ENCODE assay signal across 13 cellular contexts in genomic region chr2:232442341-232442895, GRCh38. TPM values are rescaled to one million over a fixed set of nuclear protein-coding genes. Genes with fewer than 3 reads are reported as not detected.
A peak's percentile ranks its signal among the peaks of the same experiment; 100 is the strongest.
DNase-seq lines count a peak whose midpoint lies in the region; ATAC-seq and TF ChIP-seq lines count a peak whose summit lies in the region.
"Not testable (repeated sequence)": the region's sequence is repeated elsewhere in the genome, so short reads cannot be mapped to it uniquely, and the experiment has no call there.
"Had no signal": no experiment of that assay in that cellular context is flagged by ENCODE, and none has a peak within 500 bp of the region (broad histone marks: within the 10 kb centered on the region; RNA-seq: fewer than 3 reads in every experiment).

No MANE protein-coding gene starts in this region.

- H3K9me3 ChIP-seq in hepatocyte (ENCODE audit: low read depth); psoas muscle: not testable (repeated sequence)

- H3K9me2 ChIP-seq in hepatocyte (replicated peaks; ENCODE audit: insufficient read depth) = not testable (repeated sequence)

- not testable (repeated sequence) for H2AFZ ChIP-seq in hepatocyte

- H3K27ac ChIP-seq in hepatocyte, psoas muscle: not testable (repeated sequence)

- intact Hi-C loops in cardiac septum (cut with DNase I) = not testable (repeated sequence)
- intact Hi-C loops in psoas muscle (cut with DNase I) = loop anchor here in 1 of 2 donors (5.0 kb wide), 1 partner anchor 535 kb away; no protein-coding TSS in a partner anchor

- H3K27me3 ChIP-seq in hepatocyte; psoas muscle (ENCODE audit: insufficient read depth in 3 of 3, low read length in 2 of 3): not testable (repeated sequence)

- H3K4me3 ChIP-seq in hepatocyte, psoas muscle: not testable (repeated sequence)

- peak in 3 of 4 donors; percentile 17 to 43 (median 39) for ATAC-seq in psoas muscle

- not testable (repeated sequence) for H3K4me1 ChIP-seq in hepatocyte (ENCODE audit: insufficient read depth); psoas muscle

- not testable (repeated sequence) for TF ChIP-seq CTCF in hepatocyte (IDR thresholded peaks at IDR 0.05; ENCODE audit: poor library complexity); psoas muscle (IDR thresholded peaks at IDR 0.05)

- not testable (repeated sequence) for H4K20me1 ChIP-seq in hepatocyte (ENCODE audit: insufficient read depth, poor library complexity, severe bottlenecking)

- not testable (repeated sequence) for H3K79me2 ChIP-seq in hepatocyte

- not testable (repeated sequence) for H3K36me3 ChIP-seq in hepatocyte (replicated peaks; ENCODE audit: insufficient read depth, low read depth); psoas muscle (ENCODE audit: insufficient read depth in 1 of 2, low read depth in 1 of 2)

- DNase-seq in LHCN-M2 (ENCODE audit: low read depth) (peak; percentile 8), cardiac septum (ENCODE audit: low spot score) (peak; percentile 50), hepatocyte (ENCODE audit: low spot score) (peak; percentile 2), left kidney (ENCODE audit: low read depth, low spot score) (peak; percentile 30), mesenteric fat pad (ENCODE audit: low spot score) (peak; percentile 65), psoas muscle (peak in 1 of 2 donors; percentile 41)

- not testable (repeated sequence) for H3K4me2 ChIP-seq in hepatocyte

- WGBS in hepatocyte (ENCODE audit: low lambda C conversion rate, missing lambda C conversion rate) = 83% methylated on average over 13 of the region's 15 CpGs
- 10 to 54% (median 22%) methylated on average over 11 to 13 of the region's 15 CpGs for WGBS in psoas muscle, 3 donors

RNA-seq across cellular contexts. Expression of gene ALPI, which starts 13.5 kb away (rescaled TPM):
- total RNA-seq in LHCN-M2 (2014; rRNA removed) (not detected in 2 replicates), cardiac septum (not detected), hepatocyte (3.9 and 4.1 TPM in 2 replicates), mesenteric fat pad (0.71 TPM), psoas muscle (not detected)
- not detected for polyA plus RNA-seq in LHCN-M2 (2012)
- polyA plus RNA-seq in hepatocyte (2.7 and 3.5 TPM in 2 replicates), psoas muscle (under 1 TPM in 2 of 3 donors, not detected in 1; 0.05 to 0.14 TPM)
- total RNA-seq: CD4-positive, alpha-beta T cell; CD8-positive, alpha-beta memory T cell; GM12878; GM23248; H1; H9 had no signal
- polyA plus RNA-seq: CD14-positive monocyte; CD8-positive, alpha-beta memory T cell; GM12878; GM23248; H1 had no signal

RNA-seq across cellular contexts. Expression of gene ALPG, which starts 35.8 kb away (rescaled TPM):
- total RNA-seq in LHCN-M2 (2014; rRNA removed) (not detected in 2 replicates), cardiac septum (not detected), hepatocyte (0.16 and 1.5 TPM in 2 replicates), mesenteric fat pad (not detected), psoas muscle (not detected)
- polyA plus RNA-seq in LHCN-M2 (2012) = not detected
- polyA plus RNA-seq in hepatocyte (0.08 and 0.86 TPM in 2 replicates), psoas muscle (not detected)
- total RNA-seq: CD4-positive, alpha-beta T cell; CD8-positive, alpha-beta memory T cell; GM12878; GM23248 had no signal
- polyA plus RNA-seq: CD14-positive monocyte; CD8-positive, alpha-beta memory T cell; GM12878; GM23248 had no signal

RNA-seq across cellular contexts. Expression of gene ECEL1, which starts 45.2 kb away (rescaled TPM):
- not detected in 2 replicates for total RNA-seq in LHCN-M2 (2014; rRNA removed)
- polyA plus RNA-seq in LHCN-M2 (2012) = not detected
- total RNA-seq in cardiac septum = 0.27 TPM
- total RNA-seq in hepatocyte = 1.0 and 1.1 TPM in 2 replicates
- polyA plus RNA-seq in hepatocyte = 1.2 and 1.4 TPM in 2 replicates
- total RNA-seq in mesenteric fat pad = 0.35 TPM
- total RNA-seq in psoas muscle = 1 to 10 TPM in 1 of 4 donors, under 1 TPM in 3; 0.32 to 1.0 (median 0.61) TPM
- 1 to 10 TPM in 1 of 3 donors, under 1 TPM in 2; 0.45 to 1.8 (median 0.55) TPM for polyA plus RNA-seq in psoas muscle
- total RNA-seq: CD4-positive, alpha-beta T cell; CD8-positive, alpha-beta memory T cell; GM12878 had no signal
- polyA plus RNA-seq: CD14-positive monocyte; CD8-positive, alpha-beta memory T cell; GM12878; GM23248 had no signal
